Comparison of ENCODE assay signal across 8 cellular contexts in genomic region chr13:70339738-70340137, GRCh38.
DNase-seq lines count a peak whose midpoint lies in the region; ATAC-seq and TF ChIP-seq lines count a peak whose summit lies in the region.

No MANE protein-coding gene starts in this region.

- H3K79me2 ChIP-seq in DOHH2 (ENCODE audit: control insufficient read depth, low read length), result no peaks in the 10 kb centered on the region

- no peaks in the 10 kb centered on the region for H4K20me1 ChIP-seq in DOHH2 (ENCODE audit: control insufficient read depth, insufficient read depth, low read depth, low read length)

- H3K4me1 ChIP-seq in DOHH2 (ENCODE audit: control insufficient read depth, low read length), result no peaks in the 10 kb centered on the region
- no peaks in the 10 kb centered on the region for H3K4me1 ChIP-seq in gastroesophageal sphincter

- H3K4me3 ChIP-seq in DOHH2 (ENCODE audit: low read length) (no peak overlapping the region), gastroesophageal sphincter (no peak overlapping the region), dorsolateral prefrontal cortex (no peak overlapping the region)

- TF ChIP-seq EP300 in gastroesophageal sphincter (IDR thresholded peaks at IDR 0.05), result no peak

- TF ChIP-seq CTCF in DOHH2 (IDR thresholded peaks at IDR 0.05; ENCODE audit: low read depth, low read length, poor library complexity, severe bottlenecking) (peak; percentile 34), gastroesophageal sphincter (IDR thresholded peaks at IDR 0.05) (no peak), dorsolateral prefrontal cortex (IDR thresholded peaks at IDR 0.05 in 54 of 56, conservative IDR thresholded peaks at IDR 0.05 in 2 of 56; ENCODE audit: low read depth in 1 of 56, partially characterized antibody in 56 of 56) (peak in 2 of 56 donors; percentile 9 to 12)

- H3K9me3 ChIP-seq in DOHH2 (ENCODE audit: control insufficient read depth, insufficient read depth, low read length), result no peaks in the 10 kb centered on the region
- no peaks in the 10 kb centered on the region for H3K9me3 ChIP-seq in gastroesophageal sphincter

- no peaks in the 10 kb centered on the region for H3K27me3 ChIP-seq in DOHH2 (ENCODE audit: control insufficient read depth, low read length)
- no peaks in the 10 kb centered on the region for H3K27me3 ChIP-seq in gastroesophageal sphincter
- H3K27me3 ChIP-seq in dorsolateral prefrontal cortex, result peaks cover 0 to 6% (median 0%) of the 10 kb centered on the region in 45 donors

- H3K9me2 ChIP-seq in DOHH2 (replicated peaks; ENCODE audit: control insufficient read depth, low read length), result no peaks in the 10 kb centered on the region

- intact Hi-C loops in dorsolateral prefrontal cortex (cut with DNase I), result no loop called here

- TF ChIP-seq POLR2A in gastroesophageal sphincter (IDR thresholded peaks at IDR 0.05), result no peak

- WGBS in gastroesophageal sphincter (ENCODE audit: low coverage in 1 of 2), 2 donors, result 54 to 56% methylated on average over 4 of the region's 4 CpGs

- H3K27ac ChIP-seq in DOHH2 (ENCODE audit: low read depth, low read length) (no peak overlapping the region), gastroesophageal sphincter (no peak overlapping the region), dorsolateral prefrontal cortex (no peak overlapping the region)

- H3K4me2 ChIP-seq in DOHH2 (ENCODE audit: low read length), result no peak overlapping the region

- H3K36me3 ChIP-seq in DOHH2 (ENCODE audit: control insufficient read depth, low read length) (no peaks in the 10 kb centered on the region), gastroesophageal sphincter (no peaks in the 10 kb centered on the region)

- DNase-seq in HT-29 (ENCODE audit: low spot score) (peak; percentile 73), UCSD-AML1 (lab: John Stamatoyannopoulos, UW; ENCODE audit: unreplicated experiment) (peak; percentile 6), left kidney (ENCODE audit: low read depth, low spot score) (peak; percentile 12), dorsolateral prefrontal cortex (no peak)
- DNase-seq in stimulated activated CD4-positive, alpha-beta T cell treated with anti-CD3 and anti-CD28 coated beads, Interleukin-4, amount 100 ng/mL, for 24 hours, result no peak

- ATAC-seq in gastroesophageal sphincter (no peak), GM18909 (IDR thresholded peaks at IDR 0.05; ENCODE audit: poor library complexity, unreplicated experiment) (no peak)

- no peaks in the 10 kb centered on the region for H3F3A ChIP-seq in DOHH2 (ENCODE audit: control insufficient read depth, insufficient read depth)

Comparison
In these comparisons a context has a peak if more than half of its experiments do, and no peak if none do; other contexts are left out.
1. DNase-seq: peak in HT-29 (single experiment), UCSD-AML1 (single experiment) and left kidney (single experiment); none in dorsolateral prefrontal cortex (0 of 10) and stimulated activated CD4-positive, alpha-beta T cell treated with anti-CD3 and anti-CD28 coated beads, Interleukin-4, amount 100 ng/mL, for 24 hours (single experiment).